In the genomic region with DNA sequence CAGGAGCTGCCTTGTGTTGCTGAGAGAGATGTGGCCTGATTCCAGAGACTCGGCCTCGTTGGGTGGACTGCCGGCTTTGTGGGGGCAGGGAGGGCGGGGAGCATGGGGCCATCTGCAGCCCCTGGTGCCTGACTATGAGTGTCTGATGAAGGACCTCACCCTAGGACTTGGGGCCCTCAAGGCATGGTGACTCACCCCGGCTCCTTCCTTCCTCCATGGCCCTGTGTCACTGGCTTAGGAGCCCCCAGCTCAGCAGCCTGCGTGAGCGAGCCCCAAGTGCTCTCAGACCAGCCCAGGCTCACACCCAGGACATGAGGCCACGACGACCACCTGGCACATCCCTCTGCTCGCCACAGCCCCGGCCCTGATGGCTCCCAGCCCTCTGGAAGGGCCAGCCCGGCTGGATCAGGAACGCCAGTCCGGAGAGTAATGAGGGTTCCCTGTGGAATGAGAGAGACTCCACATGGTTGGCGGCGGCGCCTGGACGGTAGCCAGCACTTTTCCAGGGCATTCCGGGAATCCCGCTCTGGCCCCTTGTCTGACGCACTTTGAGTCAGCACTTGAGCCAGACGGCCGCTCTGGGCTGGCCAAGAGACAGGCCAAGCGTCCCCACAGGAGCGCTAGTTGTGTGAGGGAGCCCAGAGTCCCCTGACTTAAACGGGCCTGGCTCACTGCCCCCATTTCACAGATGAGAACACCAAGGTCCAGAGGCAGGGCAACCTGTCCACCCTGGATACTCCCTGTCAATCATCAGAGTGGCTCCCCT, we compare ENCODE assay signal across 10 cellular contexts. TPM values are rescaled to one million over a fixed set of nuclear protein-coding genes. Genes with fewer than 3 reads are reported as not detected.
DNase-seq lines count a peak whose midpoint lies in the region; ATAC-seq, FAIRE-seq and TF ChIP-seq lines count a peak whose summit lies in the region.
"Had no signal": no experiment of that assay in that cellular context is flagged by ENCODE, and none has a peak within 500 bp of the region (broad histone marks: within the 10 kb centered on the region; RNA-seq: fewer than 3 reads in every experiment).

No MANE protein-coding gene starts in this region.

- H3K27ac ChIP-seq in BLaER1 treated with 17β-estradiol and CSF1 and Interleukin-3, amounts not matched to agents 10 nM and 100 nM: no peak overlapping the region
- H3K27ac ChIP-seq in RWPE2 (ENCODE audit: poor library complexity, severe bottlenecking): peak overlapping the region; percentile 98
- H3K27ac ChIP-seq in pancreas: no peak overlapping the region
- H3K27ac ChIP-seq in OCI-LY7 (ENCODE audit: low read depth, low read length, poor library complexity, severe bottlenecking): no peak overlapping the region

- no peaks in the 10 kb centered on the region for H3K27me3 ChIP-seq in BLaER1 treated with 17β-estradiol and CSF1 and Interleukin-3, amounts not matched to agents 10 nM and 100 nM
- H3K27me3 ChIP-seq in RWPE2 (ENCODE audit: insufficient read depth, poor library complexity, severe bottlenecking) (no peaks in the 10 kb centered on the region), pancreas (no peaks in the 10 kb centered on the region)

- H3K36me3 ChIP-seq in BLaER1 treated with 17β-estradiol and CSF1 and Interleukin-3, amounts not matched to agents 10 nM and 100 nM: no peaks in the 10 kb centered on the region
- H3K36me3 ChIP-seq in RWPE2 (ENCODE audit: low read depth) (no peaks in the 10 kb centered on the region), pancreas (no peaks in the 10 kb centered on the region), OCI-LY7 (ENCODE audit: insufficient read depth, low read length) (no peaks in the 10 kb centered on the region)

- no peak overlapping the region for H3K4me3 ChIP-seq in BLaER1 treated with 17β-estradiol and CSF1 and Interleukin-3, amounts not matched to agents 10 nM and 100 nM
- no peak overlapping the region for H3K4me3 ChIP-seq in RWPE2 (ENCODE audit: severe bottlenecking)
- H3K4me3 ChIP-seq in fibroblast of the aortic adventitia (ENCODE audit: low read depth, low read length): no peak overlapping the region
- H3K4me3 ChIP-seq in pancreas: no peak overlapping the region
- H3K4me3 ChIP-seq in OCI-LY7 (ENCODE audit: low read depth, low read length, poor library complexity, severe bottlenecking): no peak overlapping the region

- H3K9me2 ChIP-seq in OCI-LY7 (ENCODE audit: insufficient read depth, low read length): no peaks in the 10 kb centered on the region

- ATAC-seq in RWPE2 (ENCODE audit: low read depth): peak; percentile 45
- ATAC-seq in pancreas: peak in 3 of 4 donors; percentile 65 to 72 (median 71)
- no peak for ATAC-seq in GM21381 (IDR thresholded peaks at IDR 0.05; ENCODE audit: unreplicated experiment)
- ATAC-seq in HG03025 (IDR thresholded peaks at IDR 0.05; ENCODE audit: low FRiP score, unreplicated experiment): no peak
- ATAC-seq in HG03039 (IDR thresholded peaks at IDR 0.05; ENCODE audit: unreplicated experiment): no peak

- no peaks in the 10 kb centered on the region for H3K79me2 ChIP-seq in OCI-LY7 (ENCODE audit: insufficient read depth, low read depth, low read length)

- CTCF ChIA-PET in OCI-LY7 (lab: Charles Lee; ENCODE audit: unreplicated experiment): no interaction called here

- no peaks in the 10 kb centered on the region; a peak in 2 of 22 replicates for H4K20me1 ChIP-seq in BLaER1 treated with 17β-estradiol and CSF1 and Interleukin-3, amounts not matched to agents 10 nM and 100 nM
- H4K20me1 ChIP-seq in OCI-LY7 (ENCODE audit: insufficient read depth, low read length): no peaks in the 10 kb centered on the region; the same call in 1 of the 2 replicates

- H3K9me3 ChIP-seq in BLaER1 treated with 17β-estradiol and CSF1 and Interleukin-3, amounts not matched to agents 10 nM and 100 nM (replicated peaks in 1 of 11): no peaks in the 10 kb centered on the region
- no peaks in the 10 kb centered on the region for H3K9me3 ChIP-seq in RWPE2 (ENCODE audit: severe bottlenecking)
- H3K9me3 ChIP-seq in pancreas: no peaks in the 10 kb centered on the region
- H3K9me3 ChIP-seq in OCI-LY7 (ENCODE audit: low read length): no peaks in the 10 kb centered on the region

- no TSS peak for BruUV-seq in OCI-LY7 (replicated peaks; lab: Mats Ljungman, UMichigan)

- TF ChIP-seq CTCF in RWPE2 (IDR thresholded peaks at IDR 0.05; ENCODE audit: poor library complexity, severe bottlenecking): no peak
- no peak for TF ChIP-seq CTCF in fibroblast of the aortic adventitia (IDR thresholded peaks at IDR 0.05; ENCODE audit: insufficient read depth, low read length)
- TF ChIP-seq CTCF in pancreas (IDR thresholded peaks at IDR 0.05): no peak
- no peak for TF ChIP-seq CTCF in OCI-LY7 (conservative IDR thresholded peaks at IDR 0.05; ENCODE audit: low read length)

- WGBS in pancreas, 2 donors: 55 to 56% methylated on average over 24 to 26 of the region's 26 CpGs

- H3K4me1 ChIP-seq in BLaER1 treated with 17β-estradiol and CSF1 and Interleukin-3, amounts not matched to agents 10 nM and 100 nM: peaks cover 4 to 47% (median 35%) of the 10 kb centered on the region in 10 experiments; a peak in 18 of 20 replicates
- H3K4me1 ChIP-seq in RWPE2 (ENCODE audit: insufficient read depth, poor library complexity, severe bottlenecking) (peaks cover 35% of the 10 kb centered on the region), pancreas (no peaks in the 10 kb centered on the region), OCI-LY7 (ENCODE audit: insufficient read depth, low read length, poor library complexity, severe bottlenecking) (no peaks in the 10 kb centered on the region)

- POLR2A ChIA-PET in OCI-LY7 (lab: Charles Lee): no interaction called here

- intact Hi-C loops in pancreas (cut with DNase I): no loop called here
- intact Hi-C loops in OCI-LY7 (cut with micrococcal nuclease; ENCODE audit: unreplicated experiment): no loop called here

- H3K4me2 ChIP-seq in BLaER1 treated with 17β-estradiol and CSF1 and Interleukin-3, amounts not matched to agents 10 nM and 100 nM: peak overlapping the region in 9 of 11 experiments; percentile 15 to 69 (median 54); a peak in 18 of 22 replicates
- H3K4me2 ChIP-seq in OCI-LY7 (ENCODE audit: low read length): no peak overlapping the region

- DNase-seq in RWPE2 (ENCODE audit: low spot score) (peak; percentile 93), fibroblast of the aortic adventitia (ENCODE audit: low read depth) (peak; percentile 99), pancreas (peak in 5 of 6 donors; percentile 39 to 71 (median 59)), OCI-LY7 (ENCODE audit: low spot score) (no peak)

- no peak overlapping the region for H3K9ac ChIP-seq in BLaER1 treated with 17β-estradiol and CSF1 and Interleukin-3, amounts not matched to agents 10 nM and 100 nM

- no peak overlapping the region for H2AFZ ChIP-seq in OCI-LY7 (ENCODE audit: low read length)

- FAIRE-seq in pancreas (lab: Jason Lieb, UNC): no peak
- FAIRE-seq: endometrium, G401.6 had no signal

RNA-seq across cellular contexts. Expression of gene SHISAL1, which starts 50.6 kb away (rescaled TPM):
- 0.98 and 11.4 TPM in 2 replicates for total RNA-seq in fibroblast of the aortic adventitia (ENCODE audit: low replicate concordance)
- 1 to 10 TPM in 1 of 6 donors, under 1 TPM in 5; 0.35 to 1.3 (median 0.47) TPM for total RNA-seq in pancreas
- polyA plus RNA-seq in pancreas: under 1 TPM; 0.87 to 0.99 TPM
- total RNA-seq in OCI-LY7 (2014; rRNA removed; shearing (Covaris generic)): not detected in 2 replicates
- total RNA-seq in OCI-LY7 (2022): not detected in 2 replicates

Comparison
In these comparisons a context has a peak if more than half of its experiments do, and no peak if none do; other contexts are left out.
1. ATAC-seq: peak in RWPE2 (single experiment) and pancreas (3 of 4); none in GM21381 (single experiment), HG03025 (single experiment) and HG03039 (single experiment).